In the genomic region with DNA sequence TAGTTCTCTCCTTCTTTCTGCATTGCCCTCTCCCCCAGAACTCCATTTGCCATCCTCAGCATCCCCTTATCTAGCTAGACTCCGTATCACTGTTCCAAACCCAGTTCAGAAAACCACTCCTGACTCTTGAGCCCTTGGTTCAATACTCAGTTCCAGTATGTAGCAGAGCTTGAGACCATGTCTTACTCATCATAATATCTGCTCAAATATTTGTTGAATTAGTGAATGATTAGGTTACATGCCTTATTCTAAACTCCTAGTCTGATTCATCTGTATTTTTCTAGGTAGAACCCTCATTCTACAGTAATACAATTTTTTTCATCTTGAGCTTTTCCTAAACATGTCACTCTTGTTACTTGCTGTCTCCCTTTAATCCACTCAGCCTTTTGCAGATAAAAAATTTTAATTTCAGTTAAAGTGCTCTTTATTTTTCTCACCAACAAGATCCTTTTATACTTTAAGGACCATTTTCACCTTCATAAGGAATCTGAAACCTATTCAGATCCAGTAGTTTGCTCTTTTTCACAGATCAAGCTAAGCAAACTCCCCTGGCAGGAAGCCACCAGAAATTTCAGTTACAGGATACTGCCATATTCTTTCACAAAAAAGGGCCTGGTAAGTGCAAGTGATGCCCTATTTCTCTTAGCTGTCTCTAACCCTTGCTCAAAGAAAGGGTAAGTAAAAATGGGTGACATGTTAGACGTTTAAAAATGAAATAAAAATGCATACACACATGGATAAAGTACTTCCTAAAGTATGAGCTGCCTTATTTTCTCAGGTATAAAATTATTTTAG, we compare ENCODE assay signal across 25 cellular contexts. TPM values are rescaled to one million over a fixed set of nuclear protein-coding genes. Genes with fewer than 3 reads are reported as not detected.
DNase-seq lines count a peak whose midpoint lies in the region; ATAC-seq, FAIRE-seq and TF ChIP-seq lines count a peak whose summit lies in the region.
"Had no signal": no experiment of that assay in that cellular context is flagged by ENCODE, and none has a peak within 500 bp of the region (broad histone marks: within the 10 kb centered on the region; RNA-seq: fewer than 3 reads in every experiment).

No MANE protein-coding gene starts in this region.

- 87 to 95% methylated on average over 2 of the region's 2 CpGs for WGBS in GM23248 (ENCODE audit: low coverage in 1 of 2, low lambda C conversion rate in 2 of 2, missing lambda C conversion rate in 2 of 2), 2 experiments

- H3K36me3 ChIP-seq in GM23248 (ENCODE audit: low read depth) = no peaks in the 10 kb centered on the region
- H3K36me3 ChIP-seq in Loucy (ENCODE audit: insufficient read depth, low read length) = no peaks in the 10 kb centered on the region
- H3K36me3 ChIP-seq in parathyroid adenoma (ENCODE audit: control insufficient read depth, insufficient read depth, low read length) = no peaks in the 10 kb centered on the region
- H3K36me3 ChIP-seq in kidney (ENCODE audit: control insufficient read depth in 1 of 2, insufficient read depth in 2 of 2, low read length in 2 of 2) = no peaks in the 10 kb centered on the region
- H3K36me3 ChIP-seq: neutrophil had no signal

- H3K9me3 ChIP-seq in GM23248 (ENCODE audit: low read depth) = no peaks in the 10 kb centered on the region
- H3K9me3 ChIP-seq in Loucy (ENCODE audit: insufficient read depth, low read depth, low read length) = no peaks in the 10 kb centered on the region
- no peaks in the 10 kb centered on the region for H3K9me3 ChIP-seq in parathyroid adenoma (ENCODE audit: control insufficient read depth, low read length)
- no peaks in the 10 kb centered on the region for H3K9me3 ChIP-seq in kidney (ENCODE audit: control insufficient read depth in 1 of 2, low read length in 2 of 2)
- H3K9me3 ChIP-seq: neutrophil had no signal

- in situ Hi-C loops in GM23248 (cut with MboI) = no loop called here

- H3K4me2 ChIP-seq in GM23248 (ENCODE audit: unreplicated experiment) (peak overlapping the region; percentile 17), Loucy (ENCODE audit: low read depth, low read length, poor library complexity, severe bottlenecking) (peak overlapping the region; percentile 32), parathyroid adenoma (ENCODE audit: low read length) (no peak overlapping the region)

- H3K27me3 Mint-ChIP-seq in progenitor cell of endocrine pancreas = no peaks in the 10 kb centered on the region
- H3K27me3 Mint-ChIP-seq: activated T-cell treated with anti-CD3 and anti-CD28 coated beads, Interleukin-2, amount 50 U/mL, for 24 hours; B cell had no signal

- H3K79me2 ChIP-seq in GM23248 (ENCODE audit: insufficient read depth) = no peaks in the 10 kb centered on the region
- H3K79me2 ChIP-seq in Loucy (ENCODE audit: insufficient read depth, low read length) = no peaks in the 10 kb centered on the region
- H3K79me2 ChIP-seq in parathyroid adenoma = no peaks in the 10 kb centered on the region

- H3K27ac Mint-ChIP-seq in progenitor cell of endocrine pancreas = no peak overlapping the region
- H3K27ac Mint-ChIP-seq: activated T-cell treated with anti-CD3 and anti-CD28 coated beads, Interleukin-2, amount 50 U/mL, for 24 hours; B cell; T-helper 2 cell treated with Interferon-gamma antibody and Interleukin-4, amounts not matched to agents 5 μg/mL and 100 μg/mL, for 36 hours; WTC11 had no signal

- H3K36me3 Mint-ChIP-seq in progenitor cell of endocrine pancreas (ENCODE audit: insufficient read depth) = no peaks in the 10 kb centered on the region
- H3K36me3 Mint-ChIP-seq: WTC11 had no signal

- peaks cover 8% of the 10 kb centered on the region for H3K4me1 Mint-ChIP-seq in progenitor cell of endocrine pancreas (ENCODE audit: low read depth)
- H3K4me1 Mint-ChIP-seq: B cell, WTC11 had no signal

- H3K27me3 ChIP-seq in GM23248 (replicated peaks; ENCODE audit: insufficient read depth) (no peaks in the 10 kb centered on the region), Loucy (ENCODE audit: insufficient read depth, low read length, poor library complexity, severe bottlenecking) (no peaks in the 10 kb centered on the region), parathyroid adenoma (ENCODE audit: control insufficient read depth, insufficient read depth, low read length) (no peaks in the 10 kb centered on the region)
- H3K27me3 ChIP-seq: neutrophil had no signal

- no peak overlapping the region for H3K4me3 Mint-ChIP-seq in progenitor cell of endocrine pancreas (ENCODE audit: low read depth)
- H3K4me3 Mint-ChIP-seq: activated T-cell treated with anti-CD3 and anti-CD28 coated beads, Interleukin-2, amount 50 U/mL, for 24 hours; B cell; T-helper 2 cell treated with Interferon-gamma antibody and Interleukin-4, amounts not matched to agents 5 μg/mL and 100 μg/mL, for 36 hours; WTC11 had no signal

- H3K9me2 ChIP-seq in GM23248 (ENCODE audit: insufficient read depth) (no peaks in the 10 kb centered on the region), Loucy (replicated peaks; ENCODE audit: low read depth, low read length) (no peaks in the 10 kb centered on the region)

- no peaks in the 10 kb centered on the region for H3K9me3 Mint-ChIP-seq in progenitor cell of endocrine pancreas (ENCODE audit: low read depth)
- H3K9me3 Mint-ChIP-seq: activated T-cell treated with anti-CD3 and anti-CD28 coated beads, Interleukin-2, amount 50 U/mL, for 24 hours; T-helper 2 cell treated with Interferon-gamma antibody and Interleukin-4, amounts not matched to agents 5 μg/mL and 100 μg/mL, for 36 hours; WTC11 had no signal

- H3F3A ChIP-seq in GM23248 (ENCODE audit: insufficient read depth) (peaks cover 13% of the 10 kb centered on the region; the same call in 1 of the 2 replicates), Loucy (ENCODE audit: low read depth) (no peaks in the 10 kb centered on the region)

- ATAC-seq in Right ventricle myocardium inferior = no peak
- ATAC-seq: left ventricle myocardium superior, WTC11 had no signal

- no peaks in the 10 kb centered on the region for H4K20me1 ChIP-seq in GM23248 (ENCODE audit: insufficient read depth)
- H4K20me1 ChIP-seq in Loucy (ENCODE audit: insufficient read depth, low read length, poor library complexity, severe bottlenecking) = no peaks in the 10 kb centered on the region

- FAIRE-seq in kidney (lab: Jason Lieb, UNC) = no peak

- TF ChIP-seq CTCF in Loucy (conservative IDR thresholded peaks at IDR 0.05; ENCODE audit: low read length) = no peak
- no peak for TF ChIP-seq CTCF in fibroblast of mammary gland (conservative IDR thresholded peaks at IDR 0.05; ENCODE audit: control insufficient read depth, insufficient read depth, low read depth, low read length)
- TF ChIP-seq CTCF in parathyroid adenoma (IDR thresholded peaks at IDR 0.05) = no peak
- no peak for TF ChIP-seq CTCF in progenitor cell of endocrine pancreas (IDR thresholded peaks at IDR 0.05; ENCODE audit: unreplicated experiment)
- no peak for TF ChIP-seq CTCF in kidney (IDR thresholded peaks at IDR 0.05; ENCODE audit: borderline replicate concordance, extremely low read depth, insufficient read depth)

- H3K4me1 ChIP-seq in GM23248 (ENCODE audit: insufficient read depth) = peaks cover 23% of the 10 kb centered on the region
- H3K4me1 ChIP-seq in Loucy (ENCODE audit: insufficient read depth, low read length, poor library complexity, severe bottlenecking) = peaks cover 18% of the 10 kb centered on the region
- H3K4me1 ChIP-seq in parathyroid adenoma = peaks cover 3% of the 10 kb centered on the region
- no peaks in the 10 kb centered on the region for H3K4me1 ChIP-seq in kidney (ENCODE audit: control insufficient read depth in 1 of 2, insufficient read depth in 1 of 2, low read depth in 1 of 2, low read length in 2 of 2)

- peak; percentile 59 for DNase-seq in GM23248
- DNase-seq in fibroblast of mammary gland (ENCODE audit: low read depth) = peak; percentile 38
- no peak for DNase-seq in progenitor cell of endocrine pancreas (ENCODE audit: low spot score, unreplicated experiment)
- DNase-seq in kidney = no peak
- DNase-seq in Right ventricle myocardium inferior (ENCODE audit: missing footprints) = no peak
- DNase-seq: activated naive CD4-positive, alpha-beta T cell; activated T-cell treated with anti-CD3 and anti-CD28 coated beads, Interleukin-2, amount 50 U/mL, for 24 hours; anterior cingulate cortex; COR-L47; effector CD4-positive, alpha-beta T cell; erythroblast; GOT3; left ventricle myocardium superior; NCI-H1092 treated with DMSO at 0.1 percent for 48 hours; NCI-H2029; NK-92 treated with Interleukin-12 subunit alpha and Interleukin-12 subunit beta, amount 100 ng/mL, for 24 hours; stimulated activated CD4-positive, alpha-beta T cell treated with anti-CD3 and anti-CD28 coated beads, Interleukin-12 subunit alpha, Interleukin-12 subunit beta, amount 100 ng/mL, for 4 hours; trophoblast cell had no signal

- H2AFZ ChIP-seq in GM23248 (no peak overlapping the region; the same call in 1 of the 2 replicates), Loucy (ENCODE audit: low read length) (peak overlapping the region; percentile 98), parathyroid adenoma (peak overlapping the region; percentile 53)

- intact Hi-C loops in kidney (cut with DNase I) = no loop called here
- intact Hi-C loops in Right ventricle myocardium inferior (cut with DNase I) = loop anchor here (1.0 kb wide), 1 partner anchor 10 kb away; no protein-coding TSS in a partner anchor

- H3K9ac ChIP-seq in GM23248 (no peak overlapping the region), Loucy (ENCODE audit: low read depth, low read length, poor library complexity, severe bottlenecking) (peak overlapping the region; percentile 57), parathyroid adenoma (no peak overlapping the region), kidney (ENCODE audit: low read length in 2 of 2) (no peak overlapping the region)

- 0 out of 2 replicates have a peak overlapping the region, but pooled peaks have one; percentile 3 for H3K27ac ChIP-seq in GM23248
- H3K27ac ChIP-seq in parathyroid adenoma = peak overlapping the region; percentile 67
- H3K27ac ChIP-seq in kidney (ENCODE audit: low read depth in 2 of 2, low read length in 2 of 2) = no peak overlapping the region
- H3K27ac ChIP-seq: neutrophil, SK-N-MC had no signal

- H3K4me3 ChIP-seq in GM23248 = no peak overlapping the region
- H3K4me3 ChIP-seq in Loucy (ENCODE audit: low read length, poor library complexity, severe bottlenecking) = peak overlapping the region; percentile 2
- no peak overlapping the region for H3K4me3 ChIP-seq in fibroblast of mammary gland (ENCODE audit: control insufficient read depth, low read depth, low read length)
- H3K4me3 ChIP-seq in parathyroid adenoma (ENCODE audit: low read depth, low read length) = no peak overlapping the region
- no peak overlapping the region for H3K4me3 ChIP-seq in kidney (ENCODE audit: low read length in 2 of 2)
- H3K4me3 ChIP-seq: SK-N-MC had no signal

RNA-seq across cellular contexts. Expression of a gene that starts 23.1 kb away (rescaled TPM):
- 35.2 and 59.4 TPM in 2 replicates for total RNA-seq in GM23248 (2014; rRNA removed; shearing (Covaris generic))
- polyA plus RNA-seq in GM23248 (2016; fragmentation: Nextera tagmentation; extraction: Ambion mirVana) (15.8 and 18.2 TPM in 2 replicates), kidney (ENCODE audit: insufficient read depth, low read depth, low replicate concordance) (8.3 TPM)
- total RNA-seq in progenitor cell of endocrine pancreas (41.4 and 48.8 TPM in 2 replicates), kidney (31.0 TPM), Right ventricle myocardium inferior (22.7 TPM)

Comparison
In these comparisons a context has a peak if more than half of its experiments do, and no peak if none do; other contexts are left out.
1. DNase-seq: peak in GM23248 (single experiment) and fibroblast of mammary gland (single experiment); none in progenitor cell of endocrine pancreas (single experiment), kidney (single experiment) and Right ventricle myocardium inferior (single experiment).
2. H3K27ac ChIP-seq: peak in GM23248 (single experiment) and parathyroid adenoma (single experiment); none in kidney (0 of 2).